10 cellular contexts compared by ENCODE assay signal in genomic region chr16:89370081-89370511, GRCh38.
DNase-seq lines count a peak whose midpoint lies in the region; TF ChIP-seq lines count a peak whose summit lies in the region.
"Had no signal": no experiment of that assay in that cellular context is flagged by ENCODE, and none has a peak within 500 bp of the region (broad histone marks: within the 10 kb centered on the region; RNA-seq: fewer than 3 reads in every experiment).

No MANE protein-coding gene starts in this region.

- H3K27me3 Mint-ChIP-seq in HFFc6 (ENCODE audit: insufficient read depth) (peaks cover 20% of the 10 kb centered on the region), endodermal cell (ENCODE audit: insufficient read depth) (no peaks in the 10 kb centered on the region), nephron progenitor cell (ENCODE audit: low read depth, poor library complexity) (peaks cover 3% of the 10 kb centered on the region)

- H3K27ac ChIP-seq in endodermal cell (ENCODE audit: low read depth, low read length): peak overlapping the region; percentile 12
- H3K27ac ChIP-seq: prostate gland had no signal

- peak overlapping the region; percentile 61 for H3K4me3 Mint-ChIP-seq in HFFc6
- H3K4me3 Mint-ChIP-seq in endodermal cell: no peak overlapping the region
- no peak overlapping the region for H3K4me3 Mint-ChIP-seq in nephron progenitor cell

- H3K36me3 ChIP-seq in endodermal cell (ENCODE audit: control insufficient read depth, insufficient read depth, low read length): peaks cover 13% of the 10 kb centered on the region
- H3K36me3 ChIP-seq: prostate gland had no signal

- H3K36me3 Mint-ChIP-seq in HFFc6 (ENCODE audit: low read depth) (peaks cover 17% of the 10 kb centered on the region), endodermal cell (ENCODE audit: low read depth) (peaks cover 5% of the 10 kb centered on the region), nephron progenitor cell (ENCODE audit: low read depth) (no peaks in the 10 kb centered on the region)

- CTCF ChIA-PET in HEK293T (lab: Yijun Ruan, JAX): interaction anchor here (0.6 kb wide), 1 partner anchor 20 kb away, joined by 3 read pairs; no protein-coding TSS in a partner anchor

- no peaks in the 10 kb centered on the region for H3K9me3 ChIP-seq in endodermal cell (ENCODE audit: control insufficient read depth, low read length)
- H3K9me3 ChIP-seq: prostate gland had no signal

- no peak overlapping the region for H3K9ac ChIP-seq in endodermal cell (ENCODE audit: extremely low read depth, low read length, poor library complexity, severe bottlenecking)

- H3K4me1 ChIP-seq in endodermal cell (ENCODE audit: control insufficient read depth, insufficient read depth, low read length): peaks cover 5% of the 10 kb centered on the region

- no peaks in the 10 kb centered on the region for H3K27me3 ChIP-seq in endodermal cell (ENCODE audit: control insufficient read depth, insufficient read depth, low read length, poor library complexity, severe bottlenecking)

- DNase-seq in AG20443 (ENCODE audit: low spot score) (peak; percentile 77), HFFc6 (peak; percentile 60), endodermal cell (no peak), nephron progenitor cell (no peak), HPDE6-E6E7 (ENCODE audit: extremely low spot score) (no peak), pons (ENCODE audit: low spot score) (no peak), HEK293T (ENCODE audit: extremely low spot score) (no peak)
- DNase-seq in activated CD8-positive, alpha-beta memory T cell treated with anti-CD3 and anti-CD28 coated beads, Interleukin-2, amount 50 U/mL, for 48 hours: no peak
- DNase-seq: amygdala had no signal

- 84 to 94% methylated on average over 3 to 5 of the region's 5 CpGs for WGBS in endodermal cell (ENCODE audit: insufficient coverage in 1 of 2, insufficient read length in 1 of 2), 2 experiments

- H3K27ac Mint-ChIP-seq in HFFc6 (peak overlapping the region; percentile 91), endodermal cell (no peak overlapping the region), nephron progenitor cell (peak overlapping the region; percentile 96)

- H3K4me3 ChIP-seq in endodermal cell (ENCODE audit: low read length): no peak overlapping the region
- H3K4me3 ChIP-seq: prostate gland had no signal

- H3K4me1 Mint-ChIP-seq in HFFc6 (ENCODE audit: low read depth): peaks cover 60% of the 10 kb centered on the region
- peaks cover 27% of the 10 kb centered on the region for H3K4me1 Mint-ChIP-seq in endodermal cell
- peaks cover 90% of the 10 kb centered on the region for H3K4me1 Mint-ChIP-seq in nephron progenitor cell

- H3K9me3 Mint-ChIP-seq in HFFc6 (no peaks in the 10 kb centered on the region), endodermal cell (no peaks in the 10 kb centered on the region), nephron progenitor cell (no peaks in the 10 kb centered on the region)

- POLR2A ChIA-PET in HEK293T (lab: Yijun Ruan, JAX): interaction anchor here (0.8 kb wide), 1 partner anchor 119 kb away, joined by 3 read pairs; no protein-coding TSS in a partner anchor

- TF ChIP-seq CTCF in HFFc6 (IDR thresholded peaks at IDR 0.05): no peak
- no peak for TF ChIP-seq CTCF in endodermal cell (conservative IDR thresholded peaks at IDR 0.05)
- TF ChIP-seq CTCF in nephron progenitor cell (IDR thresholded peaks at IDR 0.05): no peak

TF ChIP-seq in HEK293T, 16 proteins besides CTCF, POLR2A, EP300 and RAD21:
- TF ChIP-seq ARNT (IDR thresholded peaks at IDR 0.05) (no peak), SP1 (IDR thresholded peaks at IDR 0.05) (no peak)

Comparison
In these comparisons a context has a peak if more than half of its experiments do, and no peak if none do; other contexts are left out.
1. DNase-seq: peak in AG20443 (single experiment) and HFFc6 (single experiment); none in endodermal cell (single experiment), nephron progenitor cell (single experiment), HPDE6-E6E7 (single experiment), pons (single experiment), HEK293T (single experiment) and activated CD8-positive, alpha-beta memory T cell treated with anti-CD3 and anti-CD28 coated beads, Interleukin-2, amount 50 U/mL, for 48 hours (single experiment).